In the genomic region with DNA sequence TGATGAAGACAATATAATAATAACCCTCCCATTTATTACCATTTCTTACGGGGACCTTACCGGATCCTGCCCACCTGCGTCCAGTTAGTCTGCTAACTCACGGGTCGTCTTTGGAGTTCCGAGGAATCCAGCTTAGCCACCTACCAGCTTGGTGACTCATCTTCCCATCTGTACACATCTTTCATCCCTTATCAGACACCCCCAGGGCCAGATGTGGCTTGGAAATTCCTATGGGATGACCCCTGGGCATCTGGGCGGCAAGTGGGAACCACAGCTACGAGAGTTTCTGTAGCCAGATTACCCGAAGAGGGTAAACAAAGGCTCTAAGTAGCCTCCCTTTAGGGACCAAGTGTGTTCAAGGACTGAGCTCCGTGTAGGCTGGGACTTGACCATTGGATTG, we compare ENCODE assay signal across 19 cellular contexts.
"Had no signal": no experiment of that assay in that cellular context is flagged by ENCODE, and none has a peak within 500 bp of the region (broad histone marks: within the 10 kb centered on the region; RNA-seq: fewer than 3 reads in every experiment).

No MANE protein-coding gene starts in this region.

- H3K9me3 ChIP-seq: heart left ventricle, lower lobe of right lung, ovary, spleen, stomach, testis had no signal

- H3K27me3 Mint-ChIP-seq: activated CD4-positive, alpha-beta T cell treated with anti-CD3 and anti-CD28 coated beads for 36 hours; activated T-cell treated with anti-CD3 and anti-CD28 coated beads, Interleukin-2, amount 50 U/mL, for 24 hours; central memory CD8-positive, alpha-beta T cell had no signal

- H3K27ac Mint-ChIP-seq: activated CD4-positive, alpha-beta memory T cell treated with anti-CD3 and anti-CD28 coated beads, Interleukin-2, amount 10 ng/mL, durations not matched to agents 7 days and 5 days; activated CD4-positive, alpha-beta T cell treated with anti-CD3 and anti-CD28 coated beads for 36 hours; activated T-cell treated with anti-CD3 and anti-CD28 coated beads, Interleukin-2, amount 50 U/mL, for 24 hours; brain had no signal

- H3K36me3 ChIP-seq: heart left ventricle, lower lobe of right lung, ovary, spleen, stomach had no signal

- DNase-seq: activated CD4-positive, alpha-beta memory T cell treated with anti-CD3 and anti-CD28 coated beads, Interleukin-2, amount 10 ng/mL, durations not matched to agents 7 days and 5 days; activated CD4-positive, alpha-beta T cell treated with anti-CD3 and anti-CD28 coated beads for 36 hours; activated T-cell treated with anti-CD3 and anti-CD28 coated beads, Interleukin-2, amount 50 U/mL, for 24 hours; amygdala; cortex of kidney; effector memory CD4-positive, alpha-beta T cell; heart left ventricle; left colon; lower lobe of right lung; midbrain; ovary; spleen; stomach; T-helper 2 cell; testis had no signal

- H3K27me3 ChIP-seq: heart left ventricle, ovary, stomach, testis had no signal

- H3K4me3 Mint-ChIP-seq: activated CD4-positive, alpha-beta memory T cell treated with anti-CD3 and anti-CD28 coated beads, Interleukin-2, amount 10 ng/mL, durations not matched to agents 7 days and 5 days; activated CD4-positive, alpha-beta T cell treated with anti-CD3 and anti-CD28 coated beads for 36 hours; activated T-cell treated with anti-CD3 and anti-CD28 coated beads, Interleukin-2, amount 50 U/mL, for 24 hours; brain; central memory CD8-positive, alpha-beta T cell had no signal

- H3K4me3 ChIP-seq: heart left ventricle, lower lobe of right lung, ovary, spleen, stomach, testis had no signal

- FAIRE-seq: frontal cortex had no signal

- H3K36me3 Mint-ChIP-seq: activated naive CD4-positive, alpha-beta T cell treated with anti-CD3 and anti-CD28 coated beads, Interleukin-2, amount 50 U/mL, for 72 hours had no signal

- H3K9me3 Mint-ChIP-seq: activated CD4-positive, alpha-beta memory T cell treated with anti-CD3 and anti-CD28 coated beads, Interleukin-2, amount 10 ng/mL, durations not matched to agents 7 days and 5 days; activated naive CD4-positive, alpha-beta T cell treated with anti-CD3 and anti-CD28 coated beads, Interleukin-2, amount 50 U/mL, for 72 hours; activated T-cell treated with anti-CD3 and anti-CD28 coated beads, Interleukin-2, amount 50 U/mL, for 24 hours; central memory CD8-positive, alpha-beta T cell had no signal

- H3K27ac ChIP-seq: heart left ventricle, lower lobe of right lung, ovary, spleen, stomach, testis had no signal
